ENCODE assay signal across 8 cellular contexts in genomic region chr6:46848684-46849360, GRCh38. TPM values are rescaled to one million over a fixed set of nuclear protein-coding genes. Genes with fewer than 3 reads are reported as not detected.
DNase-seq lines count a peak whose midpoint lies in the region; ATAC-seq and TF ChIP-seq lines count a peak whose summit lies in the region.

No MANE protein-coding gene starts in this region.

- no peaks in the 10 kb centered on the region for H3K36me3 Mint-ChIP-seq in activated naive CD4-positive, alpha-beta T cell treated with anti-CD3 and anti-CD28 coated beads for 36 hours (ENCODE audit: low read depth)

- CTCF ChIA-PET in activated naive CD4-positive, alpha-beta T cell treated with anti-CD3 and anti-CD28 coated beads for 36 hours (lab: Charles Lee), result interaction anchor here (0.6 to 4.4 kb wide), 14 partner anchors 9 to 708 kb away, joined by 3 to 25 read pairs (median 3); partner anchors contain the start of gene PLA2G7

- 6 to 7% methylated on average over 17 to 25 of the region's 25 CpGs for WGBS in testis, 2 donors

- no peaks in the 10 kb centered on the region for H3K36me3 ChIP-seq in SJCRH30
- no peaks in the 10 kb centered on the region for H3K36me3 ChIP-seq in testis (ENCODE audit: low read depth, missing control alignments)

- H3K27me3 Mint-ChIP-seq in activated naive CD4-positive, alpha-beta T cell treated with anti-CD3 and anti-CD28 coated beads for 36 hours (ENCODE audit: low read depth), result peaks cover 30% of the 10 kb centered on the region

- peaks cover 4% of the 10 kb centered on the region for H3K4me1 Mint-ChIP-seq in activated naive CD4-positive, alpha-beta T cell treated with anti-CD3 and anti-CD28 coated beads for 36 hours (ENCODE audit: low read depth)

- H3K4me3 ChIP-seq in SJCRH30, result peak overlapping the region; percentile 41
- no peak overlapping the region for H3K4me3 ChIP-seq in testis

- H3K9me3 Mint-ChIP-seq in activated naive CD4-positive, alpha-beta T cell treated with anti-CD3 and anti-CD28 coated beads for 36 hours, result no peaks in the 10 kb centered on the region

- ATAC-seq in GM21619 (IDR thresholded peaks at IDR 0.05; ENCODE audit: unreplicated experiment), result peak; percentile 93
- ATAC-seq in omental fat pad (ENCODE audit: low FRiP score), result peak; percentile 95

- H3K4me1 ChIP-seq in SJCRH30 (no peaks in the 10 kb centered on the region), testis (peaks cover 4% of the 10 kb centered on the region)

- peak; percentile 90 for DNase-seq in DMS53 (lab: John Stamatoyannopoulos, UW)
- DNase-seq in KG1 (lab: John Stamatoyannopoulos, UW), result peak; percentile 16
- DNase-seq in SJCRH30, result peak; percentile 83 to 89
- peak; percentile 69 for DNase-seq in activated naive CD4-positive, alpha-beta T cell treated with anti-CD3 and anti-CD28 coated beads for 36 hours
- peak; percentile 71 for DNase-seq in globus pallidus (ENCODE audit: low spot score)
- DNase-seq in omental fat pad (ENCODE audit: low spot score), result peak; percentile 78
- peak; percentile 92 for DNase-seq in testis

- H3K27ac Mint-ChIP-seq in activated naive CD4-positive, alpha-beta T cell treated with anti-CD3 and anti-CD28 coated beads for 36 hours, result no peak overlapping the region

- peak overlapping the region; percentile 45 for H3K27ac ChIP-seq in SJCRH30
- H3K27ac ChIP-seq in testis, result no peak overlapping the region

- TF ChIP-seq POLR2A in testis (IDR thresholded peaks at IDR 0.05), result no peak

- H3K9me3 ChIP-seq in SJCRH30 (replicated peaks) (no peaks in the 10 kb centered on the region), testis (no peaks in the 10 kb centered on the region)

- intact Hi-C loops in activated naive CD4-positive, alpha-beta T cell treated with anti-CD3 and anti-CD28 coated beads for 36 hours (cut with micrococcal nuclease), result loop anchor here (1.0 to 2.0 kb wide), 4 partner anchors 142 to 932 kb away; no protein-coding TSS in a partner anchor
- intact Hi-C loops in testis (cut with DNase I; ENCODE audit: low total_unique reads), result no loop called here

- H3K4me3 Mint-ChIP-seq in activated naive CD4-positive, alpha-beta T cell treated with anti-CD3 and anti-CD28 coated beads for 36 hours, result peak overlapping the region; percentile 32

- peak in 1 of 3 donors; percentile 89 for TF ChIP-seq CTCF in omental fat pad (IDR thresholded peaks at IDR 0.05)
- TF ChIP-seq CTCF in testis (IDR thresholded peaks at IDR 0.05), result peak; percentile 84 to 91 (median 88)

- no peaks in the 10 kb centered on the region for H3K27me3 ChIP-seq in SJCRH30
- H3K27me3 ChIP-seq in testis, result no peaks in the 10 kb centered on the region

RNA-seq across cellular contexts. Expression of gene MEP1A, which starts 55.6 kb away (rescaled TPM):
- total RNA-seq in SJCRH30 (2014; rRNA removed; shearing (Covaris generic)), result not detected in 2 replicates
- not detected for total RNA-seq in activated naive CD4-positive, alpha-beta T cell treated with anti-CD3 and anti-CD28 coated beads for 36 hours
- total RNA-seq in omental fat pad (not detected), testis (under 1 TPM; 0.63 to 0.93 TPM)
- 1.4 TPM for polyA plus RNA-seq in testis (ENCODE audit: insufficient read depth, low read depth, low replicate concordance)

Comparison
In these comparisons a context has a peak if more than half of its experiments do, and no peak if none do; other contexts are left out.
1. DNase-seq: peak in every context shown above with its lines; median percentile 92 in testis; 90 in DMS53; 86 in SJCRH30; 78 in omental fat pad; 71 in globus pallidus; 69 in activated naive CD4-positive, alpha-beta T cell treated with anti-CD3 and anti-CD28 coated beads for 36 hours; 16 in KG1.